In genomic region chr12:79384551-79384950, GRCh38 we compare ENCODE assay signal across 19 cellular contexts.
"Had no signal": no experiment of that assay in that cellular context is flagged by ENCODE, and none has a peak within 500 bp of the region (broad histone marks: within the 10 kb centered on the region; RNA-seq: fewer than 3 reads in every experiment).

No MANE protein-coding gene starts in this region.

- DNase-seq: stimulated activated CD4-positive, alpha-beta T cell treated with anti-CD3 and anti-CD28 coated beads, Interleukin-2, amount 100 ng/mL, for 48 hours; stimulated activated CD4-positive, alpha-beta T cell treated with anti-CD3 and anti-CD28 coated beads, Interleukin-4, amount 100 ng/mL, for 1 hour; stimulated activated CD4-positive, alpha-beta T cell treated with anti-CD3 and anti-CD28 coated beads, Interleukin-4, amount 100 ng/mL, for 24 hours; stimulated activated CD4-positive, alpha-beta T cell treated with anti-CD3 and anti-CD28 coated beads, Interleukin-4, amount 100 ng/mL, for 4 hours; stimulated activated CD8-positive, alpha-beta memory T cell treated with anti-CD3 and anti-CD28 coated beads, Interleukin-4, amount 100 ng/mL, for 48 hours; stimulated activated naive B cell treated with anti-CD40 and anti-IgM and Interleukin-4, amounts not matched to agents 10 μg/mL and 1 μg/mL and 100 μg/mL, for 72 hours; stimulated activated naive CD4-positive, alpha-beta T cell; stimulated activated naive CD4-positive, alpha-beta T cell treated with Interleukin-2 at 50 U/mL for 16 hours; stimulated activated naive CD8-positive, alpha-beta T cell treated with anti-CD3 and anti-CD28 coated beads, Interleukin-15, amount 100 ng/mL, for 72 hours; stimulated activated naive CD8-positive, alpha-beta T cell treated with anti-CD3 and anti-CD28 coated beads, Interleukin-15, Interleukin-2, amounts not matched to agents 100 U/mL and 50 U/mL, for 24 hours; stomach; substantia nigra; testis; thyroid gland; tibial artery; transverse colon; upper lobe of left lung; upper lobe of right lung; uterus had no signal
